In genomic region chr12:46363582-46364299, GRCh38 we compare ENCODE assay signal across 16 cellular contexts. TPM values are rescaled to one million over a fixed set of nuclear protein-coding genes. Genes with fewer than 3 reads are reported as not detected.
A peak's percentile ranks its signal among the peaks of the same experiment; 100 is the strongest.
DNase-seq lines count a peak whose midpoint lies in the region; ATAC-seq, FAIRE-seq and TF ChIP-seq lines count a peak whose summit lies in the region.
"Had no signal": no experiment of that assay in that cellular context is flagged by ENCODE, and none has a peak within 500 bp of the region (broad histone marks: within the 10 kb centered on the region; RNA-seq: fewer than 3 reads in every experiment).

No MANE protein-coding gene starts in this region.

- FAIRE-seq in HepG2 (lab: Jason Lieb, UNC), result no peak

- TF ChIP-seq RAD21 in HepG2 (CRISPR knock-in tag; IDR thresholded peaks at IDR 0.05), result no peak

- H4K20me1 ChIP-seq in HepG2 (ENCODE audit: insufficient read depth, low read length), result peaks cover 100% of the 10 kb centered on the region

- no peak overlapping the region for H2AFZ ChIP-seq in HepG2 (ENCODE audit: low read length)
- H2AFZ ChIP-seq: neural progenitor cell had no signal

- WGBS in heart right ventricle, 2 donors, result 90% methylated on average over 9 of the region's 9 CpGs
- WGBS in HepG2 (ENCODE audit: low lambda C conversion rate), result 93% methylated on average over 9 of the region's 9 CpGs

- peak in 1 of 2 experiments; percentile 32; a peak in 1 of 4 replicates for TF ChIP-seq POLR2A in HepG2 (IDR thresholded peaks at IDR 0.05; ENCODE audit: insufficient read depth in 1 of 2, low read depth in 2 of 2, low read length in 2 of 2)

- peaks cover 24% of the 10 kb centered on the region for H3K79me2 ChIP-seq in HepG2 (ENCODE audit: insufficient read depth, low read length)

- no peaks in the 10 kb centered on the region for H3K27me3 Mint-ChIP-seq in activated naive CD8-positive, alpha-beta T cell treated with anti-CD3 and anti-CD28 coated beads for 36 hours
- no peaks in the 10 kb centered on the region for H3K27me3 Mint-ChIP-seq in type B pancreatic cell
- H3K27me3 Mint-ChIP-seq: activated CD8-positive, alpha-beta memory T cell treated with anti-CD3 and anti-CD28 coated beads, Interleukin-2, amount 10 ng/mL, durations not matched to agents 7 days and 5 days; activated naive CD8-positive, alpha-beta T cell treated with anti-CD3 and anti-CD28 coated beads, Interleukin-2, amount 10 ng/mL, durations not matched to agents 7 days and 5 days had no signal

- H3K9ac ChIP-seq in HepG2 (ENCODE audit: insufficient read depth, low read depth, low read length), result no peak overlapping the region; the same call in 1 of the 2 replicates
- H3K9ac ChIP-seq: neural progenitor cell had no signal

- H3K36me3 ChIP-seq in left ventricle myocardium inferior (peaks cover 99% of the 10 kb centered on the region), heart right ventricle (peaks cover 0 to 100% (median 89%) of the 10 kb centered on the region in 9 donors), HepG2 (replicated peaks in 1 of 2; ENCODE audit: control insufficient read depth in 1 of 2, insufficient read depth in 2 of 2, low read length in 2 of 2) (peaks cover 26 to 79% of the 10 kb centered on the region in 2 experiments)

- CTCF ChIA-PET in HepG2 (lab: Yijun Ruan, JAX; ENCODE audit: low intra/inter-chr PET ratio, low total read pairs), result no interaction called here

- H3K4me1 ChIP-seq in left ventricle myocardium inferior (peaks cover 97% of the 10 kb centered on the region), heart right ventricle (peaks cover 9 to 88% (median 63%) of the 10 kb centered on the region in 9 donors), HepG2 (ENCODE audit: insufficient read depth, low read length) (peaks cover 57% of the 10 kb centered on the region)
- H3K4me1 ChIP-seq: HAP-1 had no signal

- no peak overlapping the region for H3K4me3 Mint-ChIP-seq in activated naive CD8-positive, alpha-beta T cell treated with anti-CD3 and anti-CD28 coated beads for 36 hours
- H3K4me3 Mint-ChIP-seq in type B pancreatic cell, result no peak overlapping the region
- H3K4me3 Mint-ChIP-seq: activated CD8-positive, alpha-beta memory T cell treated with anti-CD3 and anti-CD28 coated beads, Interleukin-2, amount 10 ng/mL, durations not matched to agents 7 days and 5 days; neural progenitor cell had no signal

- H3K27me3 ChIP-seq in left ventricle myocardium inferior (ENCODE audit: low read depth), result no peaks in the 10 kb centered on the region
- no peaks in the 10 kb centered on the region for H3K27me3 ChIP-seq in heart right ventricle
- H3K27me3 ChIP-seq in HepG2 (ENCODE audit: control insufficient read depth in 1 of 2, insufficient read depth in 2 of 2, low read length in 2 of 2), result no peaks in the 10 kb centered on the region
- H3K27me3 ChIP-seq: neural progenitor cell had no signal

- in situ Hi-C loops in HepG2 (cut with HindIII; ENCODE audit: extremely low pct_ligation_motif_present, low pct_unique_long_range_greater_than_20kb), result no loop called here

- no peaks in the 10 kb centered on the region for H3K9me3 Mint-ChIP-seq in activated naive CD8-positive, alpha-beta T cell treated with anti-CD3 and anti-CD28 coated beads for 36 hours
- no peaks in the 10 kb centered on the region for H3K9me3 Mint-ChIP-seq in type B pancreatic cell
- H3K9me3 Mint-ChIP-seq: activated naive CD8-positive, alpha-beta T cell treated with anti-CD3 and anti-CD28 coated beads, Interleukin-2, amount 10 ng/mL, durations not matched to agents 7 days and 5 days; neural progenitor cell had no signal

- H3K36me3 Mint-ChIP-seq in activated naive CD8-positive, alpha-beta T cell treated with anti-CD3 and anti-CD28 coated beads for 36 hours, result peaks cover 84% of the 10 kb centered on the region
- H3K36me3 Mint-ChIP-seq in type B pancreatic cell, result peaks cover 70% of the 10 kb centered on the region

- H3K4me2 ChIP-seq in HepG2 (ENCODE audit: low read depth, low read length), result peak overlapping the region; percentile 94
- H3K4me2 ChIP-seq: neural progenitor cell had no signal

- TF ChIP-seq EP300 in HepG2 (IDR thresholded peaks at IDR 0.05; ENCODE audit: low read depth in 2 of 2, low read length in 2 of 2) (no peak), HepG2 (CRISPR knock-in tag; IDR thresholded peaks at IDR 0.05; ENCODE audit: borderline replicate concordance) (no peak)

- H3K9me3 ChIP-seq in left ventricle myocardium inferior (replicated peaks) (no peaks in the 10 kb centered on the region), heart right ventricle (no peaks in the 10 kb centered on the region), HepG2 (ENCODE audit: low read length) (no peaks in the 10 kb centered on the region)
- H3K9me3 ChIP-seq: HAP-1 had no signal

- ATAC-seq in heart right ventricle (no peak), HepG2 (no peak), HG03457 (IDR thresholded peaks at IDR 0.05; ENCODE audit: unreplicated experiment) (no peak)
- ATAC-seq: activated CD8-positive, alpha-beta memory T cell treated with anti-CD3 and anti-CD28 coated beads, Interleukin-2, amount 10 ng/mL, durations not matched to agents 7 days and 5 days; left ventricle myocardium superior had no signal

- intact Hi-C loops in left ventricle myocardium inferior (cut with micrococcal nuclease), result loop anchor here (10.0 kb wide), 1 partner anchor 301 kb away; no protein-coding TSS in a partner anchor
- intact Hi-C loops in heart right ventricle (cut with DNase I), result loop anchor here in 1 of 10 donors (5.0 to 10.0 kb wide), 2 partner anchors 99 to 161 kb away; partner anchors contain the start of gene SLC38A1
- intact Hi-C loops in HepG2 (cut with micrococcal nuclease; ENCODE audit: unreplicated experiment), result loop anchor here (10.0 kb wide), 1 partner anchor 369 kb away; the partner anchor contains the start of gene SCAF11

- H3K27ac ChIP-seq in left ventricle myocardium inferior (replicated peaks) (peak overlapping the region; percentile 98), heart right ventricle (peak overlapping the region in 1 of 10 donors; percentile 60), HepG2 (ENCODE audit: extremely low read length, insufficient read depth, low read length) (no peak overlapping the region)
- H3K27ac ChIP-seq: neural progenitor cell had no signal

- H3K4me3 ChIP-seq in left ventricle myocardium inferior (peak overlapping the region; percentile 10), heart right ventricle (no peak overlapping the region), HepG2 (replicated peaks in 1 of 3; ENCODE audit: insufficient read depth in 1 of 3, low read depth in 2 of 3, low read length in 3 of 3) (peak overlapping the region; percentile 6 to 29 (median 12); a peak in 4 of 6 replicates)
- H3K4me3 ChIP-seq: HAP-1, neural progenitor cell had no signal

- DNase-seq in left ventricle myocardium inferior, result no peak
- DNase-seq in heart right ventricle, result no peak
- no peak for DNase-seq in activated naive CD8-positive, alpha-beta T cell treated with anti-CD3 and anti-CD28 coated beads for 36 hours
- DNase-seq in HepG2 (ENCODE audit: low spot score), result no peak
- DNase-seq in type B pancreatic cell (ENCODE audit: extremely low spot score, unreplicated experiment), result no peak
- DNase-seq in NK-92 (lab: John Stamatoyannopoulos, UW; ENCODE audit: unreplicated experiment), result no peak
- DNase-seq in NCI-H510A (lab: John Stamatoyannopoulos, UW), result no peak
- DNase-seq: activated CD8-positive, alpha-beta memory T cell treated with anti-CD3 and anti-CD28 coated beads, Interleukin-2, amount 10 ng/mL, durations not matched to agents 7 days and 5 days; activated naive CD8-positive, alpha-beta T cell treated with anti-CD3 and anti-CD28 coated beads, Interleukin-2, amount 10 ng/mL, durations not matched to agents 7 days and 5 days; DMS 273 treated with DMSO at 0.1 percent for 48 hours; left ventricle myocardium superior; SIG-M5; substantia nigra had no signal

- TF ChIP-seq CTCF in left ventricle myocardium inferior (IDR thresholded peaks at IDR 0.05; ENCODE audit: borderline replicate concordance) (no peak), heart right ventricle (IDR thresholded peaks at IDR 0.05) (no peak), HepG2 (CRISPR knock-in tag; IDR thresholded peaks at IDR 0.05) (no peak), type B pancreatic cell (conservative IDR thresholded peaks at IDR 0.05) (no peak)

- peak overlapping the region; percentile 54 for H3K27ac Mint-ChIP-seq in activated naive CD8-positive, alpha-beta T cell treated with anti-CD3 and anti-CD28 coated beads for 36 hours
- peak overlapping the region; percentile 31 for H3K27ac Mint-ChIP-seq in type B pancreatic cell
- H3K27ac Mint-ChIP-seq: activated naive CD8-positive, alpha-beta T cell treated with anti-CD3 and anti-CD28 coated beads, Interleukin-2, amount 10 ng/mL, durations not matched to agents 7 days and 5 days; neural progenitor cell had no signal

- POLR2A ChIA-PET in HepG2 (lab: Yijun Ruan, JAX), result interaction anchor here (1.2 to 1.7 kb wide), 2 partner anchors 9 kb away, joined by 5 to 8 read pairs; partner anchors contain the start of gene SLC38A2

- no TSS peak for BruUV-seq in HepG2 (replicated peaks; lab: Mats Ljungman, UMichigan)

- peaks cover 64% of the 10 kb centered on the region for H3K4me1 Mint-ChIP-seq in activated naive CD8-positive, alpha-beta T cell treated with anti-CD3 and anti-CD28 coated beads for 36 hours
- peaks cover 21% of the 10 kb centered on the region for H3K4me1 Mint-ChIP-seq in type B pancreatic cell (ENCODE audit: unreplicated experiment)

RNA-seq across cellular contexts. Expression of gene SLC38A2, which starts 8.8 kb away (rescaled TPM):
- total RNA-seq in left ventricle myocardium inferior (129 TPM), heart right ventricle (100 to 1,000 TPM in 8 of 10 donors, 10 to 100 TPM in 2; 82.1 to 203 (median 110) TPM), HepG2 (2016; rRNA removed; fragmentation: Illumina TruSeq; extraction: Trizol) (230 and 368 TPM in 2 replicates), type B pancreatic cell (ENCODE audit: low replicate concordance) (204 and 217 TPM in 2 replicates)
- polyA plus RNA-seq in heart right ventricle (10 to 100 TPM; 65.3 to 90.0 TPM), HepG2 (2011; rRNA removed) (861 and 880 TPM in 2 replicates)
- 100 to 1,000 TPM; 227 to 230 TPM for total RNA-seq in activated naive CD8-positive, alpha-beta T cell treated with anti-CD3 and anti-CD28 coated beads for 36 hours
- total RNA-seq in HepG2 (2016; cell fraction: cytosol; rRNA removed; fragmentation: Illumina TruSeq; extraction: Trizol; ENCODE audit: low read depth), result 31.8 and 45.4 TPM in 2 replicates
- total RNA-seq in HepG2 (2016; cell fraction: insoluble cytoplasmic fraction; rRNA removed; fragmentation: Illumina TruSeq; extraction: Trizol), result 210 and 375 TPM in 2 replicates
- total RNA-seq in HepG2 (2016; cell fraction: membrane; rRNA removed; fragmentation: Illumina TruSeq; extraction: Trizol), result 98.8 and 127 TPM in 2 replicates
- 947 and 961 TPM in 2 replicates for total RNA-seq in HepG2 (2016; cell fraction: nucleus; rRNA removed; fragmentation: Illumina TruSeq; extraction: Trizol)
- 346 and 636 TPM in 2 replicates for polyA plus RNA-seq in HepG2 (2011; cell fraction: cytosol; rRNA removed)
- 926 and 1,239 TPM in 2 replicates for polyA plus RNA-seq in HepG2 (2011; cell fraction: nucleus; rRNA removed)
- 836 and 868 TPM in 2 replicates for polyA plus RNA-seq in HepG2 (2012)
- polyA plus RNA-seq in HepG2 (2016; cell fraction: cytosol; fragmentation: Illumina TruSeq; extraction: Trizol; ENCODE audit: low read depth), result 8.1 TPM in 2 replicates
- polyA plus RNA-seq in HepG2 (2016; cell fraction: insoluble cytoplasmic fraction; fragmentation: Illumina TruSeq; extraction: Trizol; ENCODE audit: low read depth), result 138 and 148 TPM in 2 replicates
- polyA plus RNA-seq in HepG2 (2016; cell fraction: membrane; fragmentation: Illumina TruSeq; extraction: Trizol; ENCODE audit: low read depth), result 24.1 and 28.9 TPM in 2 replicates
- 882 and 909 TPM in 2 replicates for polyA plus RNA-seq in HepG2 (2016; cell fraction: nucleus; fragmentation: Illumina TruSeq; extraction: Trizol; ENCODE audit: insufficient read depth, low read depth)
- polyA minus RNA-seq in HepG2 (2011; rRNA and poly(A)+ RNA removed; ENCODE audit: low replicate concordance), result 406 and 1,055 TPM in 2 replicates
- polyA minus RNA-seq in HepG2 (2011; cell fraction: cytosol; rRNA and poly(A)+ RNA removed), result 1,075 and 1,302 TPM in 2 replicates
- polyA minus RNA-seq in HepG2 (2011; cell fraction: nucleus; rRNA and poly(A)+ RNA removed), result 2,125 and 2,864 TPM in 2 replicates

Comparison
In these comparisons a context has a peak if more than half of its experiments do, and no peak if none do; other contexts are left out.
1. H3K4me3 ChIP-seq: peak in left ventricle myocardium inferior (single experiment) and HepG2 (3 of 3); none in heart right ventricle (0 of 10).